ENCODE assay signal across 13 cellular contexts in the genomic region with DNA sequence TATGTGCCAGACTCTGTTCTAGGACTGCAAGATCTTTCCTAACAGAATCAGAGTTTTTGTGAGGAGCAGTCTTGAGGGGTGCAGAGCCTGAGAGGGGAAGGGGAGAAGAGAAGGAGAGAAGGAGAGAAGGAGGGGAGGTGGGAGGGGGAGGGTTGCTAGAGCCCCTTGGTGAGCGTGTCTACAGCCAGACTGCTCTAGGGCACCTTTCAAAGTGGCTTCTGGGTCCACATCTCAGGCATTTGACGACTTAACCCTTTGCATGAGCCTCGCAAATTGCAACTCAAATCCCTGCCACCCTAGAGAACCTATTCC. TPM values are rescaled to one million over a fixed set of nuclear protein-coding genes. Genes with fewer than 3 reads are reported as not detected.
DNase-seq lines count a peak whose midpoint lies in the region; ATAC-seq, FAIRE-seq and TF ChIP-seq lines count a peak whose summit lies in the region.
"Had no signal": no experiment of that assay in that cellular context is flagged by ENCODE, and none has a peak within 500 bp of the region (broad histone marks: within the 10 kb centered on the region; RNA-seq: fewer than 3 reads in every experiment).

No MANE protein-coding gene starts in this region.

- no peaks in the 10 kb centered on the region for H3K9me2 ChIP-seq in OCI-LY7 (ENCODE audit: insufficient read depth, low read length)

- H3K9me3 ChIP-seq in OCI-LY7 (ENCODE audit: low read length) (no peaks in the 10 kb centered on the region), sigmoid colon (no peaks in the 10 kb centered on the region)
- H3K9me3 ChIP-seq: Caco-2, MG63, SJCRH30 had no signal

- H4K20me1 ChIP-seq in OCI-LY7 (ENCODE audit: insufficient read depth, low read length) = no peaks in the 10 kb centered on the region; the same call in 1 of the 2 replicates

- TF ChIP-seq EP300 in sigmoid colon (IDR thresholded peaks at IDR 0.05) = no peak

- peak overlapping the region; percentile 40 for H3K27ac Mint-ChIP-seq in central memory CD8-positive, alpha-beta T cell (ENCODE audit: low read depth)

- H2AFZ ChIP-seq in OCI-LY7 (ENCODE audit: low read length) = no peak overlapping the region

- WGBS in sigmoid colon, 2 donors = 40 to 60% methylated on average over 3 of the region's 3 CpGs

- no peaks in the 10 kb centered on the region for H3K4me1 Mint-ChIP-seq in activated T-cell treated with anti-CD3 and anti-CD28 coated beads, Interleukin-2, amount 50 U/mL, for 4 hours (ENCODE audit: low read depth)
- peaks cover 5% of the 10 kb centered on the region for H3K4me1 Mint-ChIP-seq in central memory CD8-positive, alpha-beta T cell

- intact Hi-C loops in OCI-LY7 (cut with micrococcal nuclease; ENCODE audit: unreplicated experiment) (loop anchor here (10.0 kb wide), 1 partner anchor 765 kb away; no protein-coding TSS in a partner anchor), sigmoid colon (cut with DNase I) (no loop called here)

- H3K27ac ChIP-seq in OCI-LY7 (ENCODE audit: low read depth, low read length, poor library complexity, severe bottlenecking) (no peak overlapping the region), sigmoid colon (no peak overlapping the region)
- H3K27ac ChIP-seq: HL-60, SJCRH30 had no signal

- no peak for DNase-seq in activated T-cell treated with anti-CD3 and anti-CD28 coated beads, Interleukin-2, amount 50 U/mL, for 4 hours
- no peak for DNase-seq in activated T-cell treated with anti-CD3 and anti-CD28 coated beads, Interleukin-2, amount 50 U/mL, for 48 hours
- DNase-seq in OCI-LY7 (ENCODE audit: low spot score) (no peak), sigmoid colon (peak; percentile 39), hippocampal formation (lab: John Stamatoyannopoulos, UW) (no peak), D721Med (ENCODE audit: insufficient read length, low spot score) (no peak)
- no peak for DNase-seq in central memory CD8-positive, alpha-beta T cell (ENCODE audit: low spot score in 2 of 2)

- no peak for FAIRE-seq in D721Med (lab: Jason Lieb, UNC)

- no TSS peak for BruUV-seq in OCI-LY7 (replicated peaks; lab: Mats Ljungman, UMichigan)

- ATAC-seq in activated T-cell treated with anti-CD3 and anti-CD28 coated beads, Interleukin-2, amount 50 U/mL, for 4 hours = peak; percentile 10 to 11
- no peak for ATAC-seq in central memory CD8-positive, alpha-beta T cell (replicated peaks; ENCODE audit: extremely low read depth, poor library complexity, severe bottlenecking)
- ATAC-seq in HG03280 (IDR thresholded peaks at IDR 0.05; ENCODE audit: unreplicated experiment) = no peak

- H3K27me3 Mint-ChIP-seq in activated T-cell treated with anti-CD3 and anti-CD28 coated beads, Interleukin-2, amount 50 U/mL, for 4 hours (ENCODE audit: low read depth) = peaks cover 16% of the 10 kb centered on the region
- H3K27me3 Mint-ChIP-seq in central memory CD8-positive, alpha-beta T cell = peaks cover 23% of the 10 kb centered on the region

- no peak for TF ChIP-seq POLR2A in sigmoid colon (IDR thresholded peaks at IDR 0.05)

- peaks cover 0 to 23% (median 5%) of the 10 kb centered on the region in 3 donors for H3K27me3 ChIP-seq in sigmoid colon
- H3K27me3 ChIP-seq: MG63, SJCRH30 had no signal

- no peak overlapping the region for H3K4me3 Mint-ChIP-seq in activated T-cell treated with anti-CD3 and anti-CD28 coated beads, Interleukin-2, amount 50 U/mL, for 4 hours
- no peak overlapping the region for H3K4me3 Mint-ChIP-seq in central memory CD8-positive, alpha-beta T cell

- no peaks in the 10 kb centered on the region for H3K9me3 Mint-ChIP-seq in activated T-cell treated with anti-CD3 and anti-CD28 coated beads, Interleukin-2, amount 50 U/mL, for 4 hours
- H3K9me3 Mint-ChIP-seq in central memory CD8-positive, alpha-beta T cell = no peaks in the 10 kb centered on the region

- CTCF ChIA-PET in OCI-LY7 (lab: Charles Lee; ENCODE audit: unreplicated experiment) = interaction anchor here (0.6 to 2.1 kb wide), 8 partner anchors 18 to 526 kb away, joined by 3 to 11 read pairs (median 4); no protein-coding TSS in a partner anchor

- POLR2A ChIA-PET in OCI-LY7 (lab: Charles Lee) = interaction anchor here (0.7 to 1.5 kb wide), 5 partner anchors 11 to 583 kb away, joined by 3 to 5 read pairs (median 3); no protein-coding TSS in a partner anchor

- no peaks in the 10 kb centered on the region for H3K36me3 ChIP-seq in OCI-LY7 (ENCODE audit: insufficient read depth, low read length)
- no peaks in the 10 kb centered on the region for H3K36me3 ChIP-seq in sigmoid colon
- H3K36me3 ChIP-seq: MG63, SJCRH30 had no signal

- H3K4me2 ChIP-seq in OCI-LY7 (ENCODE audit: low read length) = no peak overlapping the region

- H3K4me1 ChIP-seq in OCI-LY7 (ENCODE audit: insufficient read depth, low read length, poor library complexity, severe bottlenecking) = no peaks in the 10 kb centered on the region
- H3K4me1 ChIP-seq in sigmoid colon = no peaks in the 10 kb centered on the region

- H3K4me3 ChIP-seq in OCI-LY7 (ENCODE audit: low read depth, low read length, poor library complexity, severe bottlenecking) = no peak overlapping the region
- H3K4me3 ChIP-seq in sigmoid colon = no peak overlapping the region
- H3K4me3 ChIP-seq: MG63, SJCRH30 had no signal

- TF ChIP-seq CTCF in OCI-LY7 (conservative IDR thresholded peaks at IDR 0.05; ENCODE audit: low read length) (peak; percentile 23; the same call in 1 of the 2 replicates), sigmoid colon (IDR thresholded peaks at IDR 0.05) (no peak), D721Med (IDR thresholded peaks at IDR 0.05; ENCODE audit: insufficient read depth, missing control alignments) (no peak)

- H3K36me3 Mint-ChIP-seq in activated T-cell treated with anti-CD3 and anti-CD28 coated beads, Interleukin-2, amount 50 U/mL, for 4 hours (ENCODE audit: insufficient read depth) = no peaks in the 10 kb centered on the region
- H3K36me3 Mint-ChIP-seq in central memory CD8-positive, alpha-beta T cell (ENCODE audit: insufficient read depth) = no peaks in the 10 kb centered on the region

- H3K79me2 ChIP-seq in OCI-LY7 (ENCODE audit: insufficient read depth, low read depth, low read length) = no peaks in the 10 kb centered on the region

RNA-seq across cellular contexts. Expression of a gene that starts 31.1 kb away (rescaled TPM):
- total RNA-seq in activated T-cell treated with anti-CD3 and anti-CD28 coated beads, Interleukin-2, amount 50 U/mL, for 4 hours = not detected
- total RNA-seq in OCI-LY7 (2014; rRNA removed; shearing (Covaris generic)) = not detected in 2 replicates
- total RNA-seq in OCI-LY7 (2022) = not detected in 2 replicates
- 1 to 10 TPM in 1 of 4 donors, under 1 TPM in 2, not detected in 1; 0.16 to 1.4 (median 0.27) TPM for total RNA-seq in sigmoid colon
- polyA plus RNA-seq in sigmoid colon = 1 to 10 TPM in 1 of 3 donors, not detected in 2; 5.4 TPM
- total RNA-seq: Caco-2, G401, SJCRH30 had no signal

Comparison
In these comparisons a context has a peak if more than half of its experiments do, and no peak if none do; other contexts are left out.
1. ATAC-seq: peak in activated T-cell treated with anti-CD3 and anti-CD28 coated beads, Interleukin-2, amount 50 U/mL, for 4 hours (2 of 2); none in central memory CD8-positive, alpha-beta T cell (single experiment) and HG03280 (single experiment).